Comparison of ENCODE assay signal across 15 cellular contexts in genomic region chr21:40454057-40454456, GRCh38.
"Had no signal": no experiment of that assay in that cellular context is flagged by ENCODE, and none has a peak within 500 bp of the region (broad histone marks: within the 10 kb centered on the region; RNA-seq: fewer than 3 reads in every experiment).

No MANE protein-coding gene starts in this region.

- H3K27ac ChIP-seq: SJSA1, SK-N-MC had no signal

- H3K36me3 ChIP-seq: SJSA1 had no signal

- H3K9me3 ChIP-seq: SJSA1 had no signal

- DNase-seq: KBM-7, NCI-H1092, NCI-H1105 treated with DMSO at 0.1 percent for 48 hours, NCI-H1417 treated with DMSO at 0.1 percent for 48 hours, NCI-H1694 treated with DMSO at 0.1 percent for 48 hours, NCI-H1930, NCI-H2081, NCI-H226, NCI-H446, NCI-H524 treated with DMSO at 0.1 percent for 48 hours, Right ventricle myocardium superior, RPMI8226, SIG-M5 had no signal

- H3K27me3 ChIP-seq: SJSA1 had no signal

- H3K4me3 ChIP-seq: SJSA1, SK-N-MC had no signal

- H3K4me1 ChIP-seq: SJSA1 had no signal
